ENCODE assay signal across 17 cellular contexts in the genomic region with DNA sequence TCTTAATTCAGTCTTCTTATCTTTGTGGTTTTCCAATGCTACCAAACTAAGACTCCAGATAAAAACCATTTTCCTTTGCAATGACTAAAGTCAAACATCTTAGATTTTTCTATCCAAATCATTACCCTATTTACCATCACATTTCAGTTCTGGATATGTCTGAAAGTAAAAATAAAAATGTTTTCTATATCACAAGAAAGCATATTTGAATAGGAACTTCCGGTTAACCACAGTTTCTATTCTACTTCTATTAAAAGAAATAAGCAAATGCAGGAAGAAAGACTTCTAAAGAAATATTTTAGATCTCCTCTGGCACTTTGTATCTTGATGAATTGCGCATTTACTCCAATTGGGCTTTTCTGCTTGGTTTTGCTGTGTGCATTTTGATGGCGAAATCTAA.
DNase-seq lines count a peak whose midpoint lies in the region; ATAC-seq, FAIRE-seq and TF ChIP-seq lines count a peak whose summit lies in the region.
"Had no signal": no experiment of that assay in that cellular context is flagged by ENCODE, and none has a peak within 500 bp of the region (broad histone marks: within the 10 kb centered on the region; RNA-seq: fewer than 3 reads in every experiment).

No MANE protein-coding gene starts in this region.

- ATAC-seq in GM19035 (IDR thresholded peaks at IDR 0.05; ENCODE audit: unreplicated experiment) = peak; percentile 63
- ATAC-seq in HG02678 (IDR thresholded peaks at IDR 0.05; ENCODE audit: unreplicated experiment) = peak; percentile 42
- ATAC-seq in HG03432 (IDR thresholded peaks at IDR 0.05; ENCODE audit: unreplicated experiment) = peak; percentile 62
- no peak for ATAC-seq in GM12878
- ATAC-seq: activated T-cell treated with anti-CD3 and anti-CD28 coated beads, Interleukin-2, amount 50 U/mL, for 72 hours had no signal

- no peak overlapping the region for H3K4me3 ChIP-seq in GM12878
- H3K4me3 ChIP-seq in foreskin fibroblast (ENCODE audit: low read depth in 1 of 2, low read length in 2 of 2) = no peak overlapping the region
- H3K4me3 ChIP-seq: testis had no signal

- no peak for TF ChIP-seq POLR2A in GM12878 (IDR thresholded peaks at IDR 0.05; ENCODE audit: low read depth, low read length)

- no peak overlapping the region for H3K9ac ChIP-seq in GM12878 (ENCODE audit: control insufficient read depth, insufficient read depth, low read length)

- no TSS peak for BruUV-seq in GM12878 (replicated peaks; lab: Mats Ljungman, UMichigan)

- RAD21 ChIA-PET in GM12878 (lab: Charles Lee; ENCODE audit: unreplicated experiment) = no interaction called here

- no peaks in the 10 kb centered on the region; the same call in 2 of the 3 replicates for H3K9me3 ChIP-seq in GM12878 (replicated peaks; ENCODE audit: control insufficient read depth, insufficient read depth, low read length)
- H3K9me3 ChIP-seq: testis had no signal

- 22% methylated on average over 3 of the region's 3 CpGs for WGBS in GM12878 (ENCODE audit: insufficient coverage, insufficient replicate concordance, low lambda C conversion rate, missing lambda C conversion rate)

- CTCF ChIA-PET in GM12878 (lab: Yijun Ruan, JAX) = no interaction called here

- peaks cover 5% of the 10 kb centered on the region for H3K4me1 ChIP-seq in GM12878 (ENCODE audit: control insufficient read depth, insufficient read depth, low read length)
- H3K4me1 ChIP-seq: testis had no signal

- peaks cover 12% of the 10 kb centered on the region for H3K27me3 Mint-ChIP-seq in activated naive CD8-positive, alpha-beta T cell treated with anti-CD3 and anti-CD28 coated beads for 36 hours

- H4K20me1 ChIP-seq in GM12878 (ENCODE audit: control insufficient read depth, insufficient read depth) = no peaks in the 10 kb centered on the region

- no peak overlapping the region for H3K4me3 Mint-ChIP-seq in activated naive CD8-positive, alpha-beta T cell treated with anti-CD3 and anti-CD28 coated beads for 36 hours
- H3K4me3 Mint-ChIP-seq: activated CD4-positive, alpha-beta memory T cell treated with anti-CD3 and anti-CD28 coated beads for 36 hours; activated T-cell treated with anti-CD3 and anti-CD28 coated beads, Interleukin-2, amount 50 U/mL, for 72 hours; CD14-positive monocyte had no signal

- no peak for TF ChIP-seq RAD21 in GM12878 (IDR thresholded peaks at IDR 0.05; ENCODE audit: insufficient read depth, low read depth, low read length)

- no peak for TF ChIP-seq CTCF in GM12878 (IDR thresholded peaks at IDR 0.05 in 2 of 3, conservative IDR thresholded peaks at IDR 0.05 in 1 of 3; ENCODE audit: control insufficient read depth in 2 of 3, extremely low read depth in 1 of 3, insufficient read depth in 1 of 3, low read depth in 3 of 3, low read length in 3 of 3)
- TF ChIP-seq CTCF in foreskin fibroblast (IDR thresholded peaks at IDR 0.05; ENCODE audit: low read depth, low read length) = no peak

- H3K27me3 ChIP-seq in GM12878 (replicated peaks in 1 of 2; ENCODE audit: control insufficient read depth in 2 of 2, insufficient read depth in 2 of 2, low read length in 1 of 2) = peaks cover 0 to 3% of the 10 kb centered on the region in 2 experiments; a peak in 1 of 4 replicates
- H3K27me3 ChIP-seq: testis had no signal

- DNase-seq in GM12878 (ENCODE audit: low read depth, low spot score) = no peak
- no peak for DNase-seq in foreskin fibroblast
- DNase-seq in cortex of kidney (lab: John Stamatoyannopoulos, UW) = no peak
- DNase-seq in activated naive CD8-positive, alpha-beta T cell treated with anti-CD3 and anti-CD28 coated beads for 36 hours = no peak
- no peak for DNase-seq in NCI-H2196 treated with DMSO at 0.1 percent for 48 hours (lab: John Stamatoyannopoulos, UW; ENCODE audit: unreplicated experiment)
- DNase-seq: activated CD4-positive, alpha-beta memory T cell treated with anti-CD3 and anti-CD28 coated beads for 36 hours; activated T-cell treated with anti-CD3 and anti-CD28 coated beads, Interleukin-2, amount 50 U/mL, for 72 hours; DMS79; effector CD8-positive, alpha-beta T cell; NCI-H187 treated with DMSO at 0.1 percent for 48 hours; NCI-H510A treated with DMSO at 0.1 percent for 48 hours; stimulated activated CD4-positive, alpha-beta T cell treated with anti-CD3 and anti-CD28 coated beads, Interleukin-4, amount 100 ng/mL, for 24 hours; testis had no signal

- in situ Hi-C loops in GM12878 (cut with MboI) = no loop called here

- H3K79me2 ChIP-seq in GM12878 (ENCODE audit: control insufficient read depth, insufficient read depth, low read length) = no peaks in the 10 kb centered on the region

- H3K27ac ChIP-seq in GM12878 (ENCODE audit: control insufficient read depth, insufficient read depth) = no peak overlapping the region
- H3K27ac ChIP-seq: testis had no signal

- no peaks in the 10 kb centered on the region for H3K36me3 ChIP-seq in GM12878 (ENCODE audit: control insufficient read depth in 2 of 2, insufficient read depth in 2 of 2, low read length in 1 of 2)

- H2AFZ ChIP-seq in GM12878 (ENCODE audit: control insufficient read depth, low read depth, low read length) = no peak overlapping the region; the same call in 1 of the 2 replicates

- FAIRE-seq in GM12878 (lab: Jason Lieb, UNC) = no peak

- no peaks in the 10 kb centered on the region for H3K9me3 Mint-ChIP-seq in activated naive CD8-positive, alpha-beta T cell treated with anti-CD3 and anti-CD28 coated beads for 36 hours
- H3K9me3 Mint-ChIP-seq: activated CD4-positive, alpha-beta memory T cell treated with anti-CD3 and anti-CD28 coated beads for 36 hours; activated T-cell treated with anti-CD3 and anti-CD28 coated beads, Interleukin-2, amount 50 U/mL, for 72 hours had no signal

- SMC1A ChIA-PET in GM12878 (lab: Charles Lee; ENCODE audit: uncharacterized antibody, unreplicated experiment) = no interaction called here

- intact Hi-C loops in GM12878 (cut with micrococcal nuclease; ENCODE audit: unreplicated experiment) = loop anchor here (10.0 kb wide), 1 partner anchor 283 kb away; no protein-coding TSS in a partner anchor

- no peak for TF ChIP-seq EP300 in GM12878 (IDR thresholded peaks at IDR 0.05; ENCODE audit: borderline replicate concordance in 1 of 2, control insufficient read depth in 1 of 2, low read depth in 2 of 2, low read length in 2 of 2)

- no peaks in the 10 kb centered on the region for H3K4me1 Mint-ChIP-seq in activated naive CD8-positive, alpha-beta T cell treated with anti-CD3 and anti-CD28 coated beads for 36 hours
- H3K4me1 Mint-ChIP-seq: CD14-positive monocyte had no signal

- no peaks in the 10 kb centered on the region for H3K36me3 Mint-ChIP-seq in activated naive CD8-positive, alpha-beta T cell treated with anti-CD3 and anti-CD28 coated beads for 36 hours
- H3K36me3 Mint-ChIP-seq: activated CD4-positive, alpha-beta memory T cell treated with anti-CD3 and anti-CD28 coated beads for 36 hours; CD14-positive monocyte had no signal

- POLR2A ChIA-PET in GM12878 (lab: Charles Lee) = no interaction called here

- H3K4me2 ChIP-seq in GM12878 (ENCODE audit: control insufficient read depth, insufficient read depth) = peak overlapping the region; percentile 61

- H3K27ac Mint-ChIP-seq in activated naive CD8-positive, alpha-beta T cell treated with anti-CD3 and anti-CD28 coated beads for 36 hours = no peak overlapping the region
- H3K27ac Mint-ChIP-seq: activated CD4-positive, alpha-beta memory T cell treated with anti-CD3 and anti-CD28 coated beads for 36 hours; activated T-cell treated with anti-CD3 and anti-CD28 coated beads, Interleukin-2, amount 50 U/mL, for 72 hours; CD14-positive monocyte had no signal

TF ChIP-seq in GM12878, 131 proteins besides CTCF, POLR2A, EP300 and RAD21:
- TF ChIP-seq, protein P1, sequence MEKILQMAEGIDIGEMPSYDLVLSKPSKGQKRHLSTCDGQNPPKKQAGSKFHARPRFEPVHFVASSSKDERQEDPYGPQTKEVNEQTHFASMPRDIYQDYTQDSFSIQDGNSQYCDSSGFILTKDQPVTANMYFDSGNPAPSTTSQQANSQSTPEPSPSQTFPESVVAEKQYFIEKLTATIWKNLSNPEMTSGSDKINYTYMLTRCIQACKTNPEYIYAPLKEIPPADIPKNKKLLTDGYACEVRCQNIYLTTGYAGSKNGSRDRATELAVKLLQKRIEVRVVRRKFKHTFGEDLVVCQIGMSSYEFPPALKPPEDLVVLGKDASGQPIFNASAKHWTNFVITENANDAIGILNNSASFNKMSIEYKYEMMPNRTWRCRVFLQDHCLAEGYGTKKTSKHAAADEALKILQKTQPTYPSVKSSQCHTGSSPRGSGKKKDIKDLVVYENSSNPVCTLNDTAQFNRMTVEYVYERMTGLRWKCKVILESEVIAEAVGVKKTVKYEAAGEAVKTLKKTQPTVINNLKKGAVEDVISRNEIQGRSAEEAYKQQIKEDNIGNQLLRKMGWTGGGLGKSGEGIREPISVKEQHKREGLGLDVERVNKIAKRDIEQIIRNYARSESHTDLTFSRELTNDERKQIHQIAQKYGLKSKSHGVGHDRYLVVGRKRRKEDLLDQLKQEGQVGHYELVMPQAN (conservative IDR thresholded peaks at IDR 0.05) = no peak
- TF ChIP-seq MEF2A (IDR thresholded peaks at IDR 0.05; ENCODE audit: insufficient read depth, low read depth, low read length) (0 out of 2 replicates have a peak, but pooled peaks have one; percentile 37), RUNX3 (IDR thresholded peaks at IDR 0.05; ENCODE audit: low read length) (peak; percentile 19; the same call in 1 of the 2 replicates)
